19 cellular contexts compared by ENCODE assay signal in genomic region chr7:38283809-38284208, GRCh38.
DNase-seq lines count a peak whose midpoint lies in the region; ATAC-seq, FAIRE-seq and TF ChIP-seq lines count a peak whose summit lies in the region.
"Had no signal": no experiment of that assay in that cellular context is flagged by ENCODE, and none has a peak within 500 bp of the region (broad histone marks: within the 10 kb centered on the region; RNA-seq: fewer than 3 reads in every experiment).

No MANE protein-coding gene starts in this region.

- no peaks in the 10 kb centered on the region for H3K36me3 ChIP-seq in HEK293 (ENCODE audit: control insufficient read depth in 2 of 2, insufficient read depth in 1 of 2, low read length in 2 of 2)
- H3K36me3 ChIP-seq in K562 (ENCODE audit: control insufficient read depth, insufficient read depth, low read length): no peaks in the 10 kb centered on the region
- H3K36me3 ChIP-seq in smooth muscle cell (ENCODE audit: low read depth): no peaks in the 10 kb centered on the region

- H3K4me3 ChIP-seq in HEK293 (ENCODE audit: low read depth, low read length) (no peak overlapping the region), K562 (no peak overlapping the region), smooth muscle cell (no peak overlapping the region)
- H3K4me3 ChIP-seq: A549 had no signal

- H3K9me1 ChIP-seq in K562 (ENCODE audit: control insufficient read depth, insufficient read depth, low read length): no peaks in the 10 kb centered on the region

- CTCF ChIA-PET in HEK293 (lab: Yijun Ruan, JAX) (no interaction called here), K562 (lab: Yijun Ruan, JAX; ENCODE audit: low intra/inter-chr PET ratio) (interaction anchor here (0.7 kb wide), 1 partner anchor 16 kb away, joined by 4 read pairs; no protein-coding TSS in a partner anchor)

- no TSS peak for BruUV-seq in K562 (replicated peaks; lab: Mats Ljungman, UMichigan)

- H3K27ac ChIP-seq in HEK293 (ENCODE audit: extremely low read depth, low read depth, low read length) (no peak overlapping the region), K562 (ENCODE audit: extremely low read depth, low read depth, low read length) (no peak overlapping the region), smooth muscle cell (ENCODE audit: low read depth) (no peak overlapping the region)
- H3K27ac ChIP-seq: A549, C4-2B had no signal

- H3K9me3 ChIP-seq in HEK293 (ENCODE audit: control insufficient read depth, insufficient read depth, low read depth, low read length) (no peaks in the 10 kb centered on the region), K562 (replicated peaks; ENCODE audit: control insufficient read depth, insufficient read depth, low read depth, low read length) (no peaks in the 10 kb centered on the region), smooth muscle cell (replicated peaks; ENCODE audit: low read depth) (no peaks in the 10 kb centered on the region)
- H3K9me3 ChIP-seq: A549 had no signal

- H3F3A ChIP-seq in smooth muscle cell (ENCODE audit: low read depth): no peaks in the 10 kb centered on the region

- H4K20me1 ChIP-seq in K562 (replicated peaks; ENCODE audit: control insufficient read depth, insufficient read depth, low read length): no peaks in the 10 kb centered on the region
- H4K20me1 ChIP-seq in smooth muscle cell (ENCODE audit: low read depth): no peaks in the 10 kb centered on the region

- intact Hi-C loops in K562 (cut with micrococcal nuclease): no loop called here

- no peaks in the 10 kb centered on the region for H3K79me2 ChIP-seq in K562 (ENCODE audit: control insufficient read depth, insufficient read depth, low read length)
- no peaks in the 10 kb centered on the region for H3K79me2 ChIP-seq in smooth muscle cell (ENCODE audit: low read depth)

- no peak overlapping the region for H2AFZ ChIP-seq in K562 (ENCODE audit: low read depth, low read length)
- H2AFZ ChIP-seq in smooth muscle cell (ENCODE audit: low read depth): no peak overlapping the region

- FAIRE-seq in K562 (lab: Jason Lieb, UNC): no peak
- FAIRE-seq: A549, GM19239, H54, HepG2 had no signal

- H3K27me3 ChIP-seq in K562 (ENCODE audit: control insufficient read depth in 2 of 2, insufficient read depth in 2 of 2, low read length in 2 of 2) (peaks cover 5 to 18% of the 10 kb centered on the region in 2 experiments; a peak in 3 of 5 replicates), smooth muscle cell (ENCODE audit: low read depth) (no peaks in the 10 kb centered on the region)

- TF ChIP-seq RAD21 in K562 (CRISPR knock-in tag; conservative IDR thresholded peaks at IDR 0.05 in 1 of 2, IDR thresholded peaks at IDR 0.05 in 1 of 2): no peak

- no peak for TF ChIP-seq CTCF in HEK293 (tag by site-specific recombination; IDR thresholded peaks at IDR 0.05)
- no peak for TF ChIP-seq CTCF in K562 (IDR thresholded peaks at IDR 0.05 in 2 of 3, conservative IDR thresholded peaks at IDR 0.05 in 1 of 3; ENCODE audit: insufficient read depth in 2 of 3, low read depth in 1 of 3, low read length in 3 of 3)
- TF ChIP-seq CTCF in smooth muscle cell (IDR thresholded peaks at IDR 0.05; ENCODE audit: borderline replicate concordance, insufficient read depth, poor library complexity, severe bottlenecking): no peak

- peaks cover 4% of the 10 kb centered on the region; the same call in 1 of the 2 replicates for H3K4me1 ChIP-seq in HEK293 (ENCODE audit: control insufficient read depth, insufficient read depth, low read length)
- no peaks in the 10 kb centered on the region for H3K4me1 ChIP-seq in K562 (replicated peaks in 1 of 2; ENCODE audit: control insufficient read depth in 2 of 2, insufficient read depth in 2 of 2, low read length in 2 of 2)
- H3K4me1 ChIP-seq in smooth muscle cell (ENCODE audit: low read depth): peaks cover 8% of the 10 kb centered on the region
- H3K4me1 ChIP-seq: A549 had no signal

- DNase-seq in NCI-H82 (lab: John Stamatoyannopoulos, UW) (peak; percentile 18), NCI-H82 treated with DMSO at 0.1 percent for 48 hours (lab: John Stamatoyannopoulos, UW; ENCODE audit: unreplicated experiment) (no peak), K562 (ENCODE audit: extremely low read depth in 1 of 4, low spot score in 3 of 4) (no peak), smooth muscle cell (lab: John Stamatoyannopoulos, UW; ENCODE audit: unreplicated experiment) (no peak), nucleus accumbens (lab: John Stamatoyannopoulos, UW) (no peak), iPS-NIHi7 (ENCODE audit: extremely low spot score) (no peak)
- DNase-seq: DMS 273 treated with DMSO at 0.1 percent for 48 hours, GF-D8, NCI-H1092, NCI-H146, NCI-H2081, NCI-H446, SIG-M5 had no signal

- 0% methylated on average over 1 of the region's 1 CpG for WGBS in K562 (ENCODE audit: insufficient coverage, low coverage, missing lambda C conversion rate)
- WGBS in smooth muscle cell (ENCODE audit: low lambda C conversion rate): 67% methylated on average over 1 of the region's 1 CpG

- no peak overlapping the region for H3K9ac ChIP-seq in K562 (ENCODE audit: insufficient read depth in 1 of 2, low read depth in 2 of 2, low read length in 2 of 2)
- H3K9ac ChIP-seq in smooth muscle cell (ENCODE audit: low read depth): no peak overlapping the region

- in situ Hi-C loops in K562 (cut with MboI): no loop called here

- H3K4me2 ChIP-seq in K562 (ENCODE audit: insufficient read depth, low read length) (no peak overlapping the region), smooth muscle cell (peak overlapping the region; percentile 59)
- H3K4me2 ChIP-seq: A549 had no signal

- TF ChIP-seq EP300 in K562 (IDR thresholded peaks at IDR 0.05; ENCODE audit: low read length): no peak

- ATAC-seq in K562: no peak
- ATAC-seq: HepG2 had no signal

- POLR2A ChIA-PET in HEK293 (lab: Yijun Ruan, JAX) (no interaction called here), K562 (lab: Yijun Ruan, JAX) (no interaction called here)

- no peak for TF ChIP-seq POLR2A in K562 (conservative IDR thresholded peaks at IDR 0.05)

TF ChIP-seq in HEK293, 187 proteins besides CTCF, POLR2A, EP300 and RAD21:
- no peak for TF ChIP-seq ZNF394 (tag by site-specific recombination; IDR thresholded peaks at IDR 0.05; ENCODE audit: borderline replicate concordance)
- 0 out of 2 replicates have a peak, but pooled peaks have one; percentile 43 for TF ChIP-seq SCRT2 (tag by site-specific recombination; IDR thresholded peaks at IDR 0.05)
- TF ChIP-seq ZNF529 (tag by site-specific recombination; IDR thresholded peaks at IDR 0.05; ENCODE audit: insufficient replicate concordance): no peak
- no peak for TF ChIP-seq ZNF114 (tag by site-specific recombination; IDR thresholded peaks at IDR 0.05)
- TF ChIP-seq, protein P1, sequence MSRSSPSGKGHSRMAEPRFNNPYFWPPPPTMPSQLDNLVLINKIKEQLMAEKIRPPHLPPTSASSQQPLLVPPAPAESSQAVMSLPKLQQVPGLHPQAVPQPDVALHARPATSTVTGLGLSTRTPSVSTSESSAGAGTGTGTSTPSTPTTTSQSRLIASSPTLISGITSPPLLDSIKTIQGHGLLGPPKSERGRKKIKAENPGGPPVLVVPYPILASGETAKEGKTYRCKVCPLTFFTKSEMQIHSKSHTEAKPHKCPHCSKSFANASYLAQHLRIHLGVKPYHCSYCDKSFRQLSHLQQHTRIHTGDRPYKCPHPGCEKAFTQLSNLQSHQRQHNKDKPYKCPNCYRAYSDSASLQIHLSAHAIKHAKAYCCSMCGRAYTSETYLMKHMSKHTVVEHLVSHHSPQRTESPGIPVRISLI (tag by site-specific recombination; IDR thresholded peaks at IDR 0.05): 0 out of 2 replicates have a peak, but pooled peaks have one; percentile 18
- no peak for TF ChIP-seq IKZF3 (tag by site-specific recombination; IDR thresholded peaks at IDR 0.05)

TF ChIP-seq in K562, 482 proteins besides CTCF, POLR2A, EP300 and RAD21:
- TF ChIP-seq NFIC (IDR thresholded peaks at IDR 0.05) (peak; percentile 61), ZNF384 (IDR thresholded peaks at IDR 0.05; ENCODE audit: low read depth, low read length) (peak; percentile 23; the same call in 1 of the 2 replicates), HOXB6 (CRISPR knock-in tag; IDR thresholded peaks at IDR 0.05; ENCODE audit: borderline replicate concordance) (no peak)
